ENCODE assay signal across 2 cellular contexts in genomic region chr5:14316471-14316870, GRCh38.
TF ChIP-seq lines count a peak whose summit lies in the region.

No MANE protein-coding gene starts in this region.

TF ChIP-seq in IMR-90, 13 proteins besides CTCF, POLR2A, EP300 and RAD21:
- TF ChIP-seq MAZ (IDR thresholded peaks at IDR 0.05; ENCODE audit: borderline replicate concordance, low read depth, low read length) (no peak), MXI1 (IDR thresholded peaks at IDR 0.05; ENCODE audit: borderline replicate concordance, low read depth, low read length) (0 out of 2 replicates have a peak, but pooled peaks have one; percentile 11)
TF ChIP-seq in IMR-90: peak in this region for 1.

TF ChIP-seq in K562, 482 proteins besides CTCF, POLR2A, EP300 and RAD21:
- TF ChIP-seq FOXM1 (IDR thresholded peaks at IDR 0.05; ENCODE audit: low read depth) (no peak), FOXM1 (CRISPR knock-in tag; IDR thresholded peaks at IDR 0.05; ENCODE audit: low read depth) (no peak), HEY1 (CRISPR knock-in tag; IDR thresholded peaks at IDR 0.05; ENCODE audit: borderline replicate concordance) (no peak), CBX1 (IDR thresholded peaks at IDR 0.05; ENCODE audit: low read depth) (no peak), GTF2F1 (IDR thresholded peaks at IDR 0.05; ENCODE audit: low read depth, low read length) (no peak), POLR2G (IDR thresholded peaks at IDR 0.05; ENCODE audit: low read depth, low read length) (no peak)
- TF ChIP-seq, protein P1, sequence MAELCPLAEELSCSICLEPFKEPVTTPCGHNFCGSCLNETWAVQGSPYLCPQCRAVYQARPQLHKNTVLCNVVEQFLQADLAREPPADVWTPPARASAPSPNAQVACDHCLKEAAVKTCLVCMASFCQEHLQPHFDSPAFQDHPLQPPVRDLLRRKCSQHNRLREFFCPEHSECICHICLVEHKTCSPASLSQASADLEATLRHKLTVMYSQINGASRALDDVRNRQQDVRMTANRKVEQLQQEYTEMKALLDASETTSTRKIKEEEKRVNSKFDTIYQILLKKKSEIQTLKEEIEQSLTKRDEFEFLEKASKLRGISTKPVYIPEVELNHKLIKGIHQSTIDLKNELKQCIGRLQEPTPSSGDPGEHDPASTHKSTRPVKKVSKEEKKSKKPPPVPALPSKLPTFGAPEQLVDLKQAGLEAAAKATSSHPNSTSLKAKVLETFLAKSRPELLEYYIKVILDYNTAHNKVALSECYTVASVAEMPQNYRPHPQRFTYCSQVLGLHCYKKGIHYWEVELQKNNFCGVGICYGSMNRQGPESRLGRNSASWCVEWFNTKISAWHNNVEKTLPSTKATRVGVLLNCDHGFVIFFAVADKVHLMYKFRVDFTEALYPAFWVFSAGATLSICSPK (IDR thresholded peaks at IDR 0.05; ENCODE audit: borderline replicate concordance), result no peak
